1 cellular context compared by ENCODE assay signal in the genomic region with DNA sequence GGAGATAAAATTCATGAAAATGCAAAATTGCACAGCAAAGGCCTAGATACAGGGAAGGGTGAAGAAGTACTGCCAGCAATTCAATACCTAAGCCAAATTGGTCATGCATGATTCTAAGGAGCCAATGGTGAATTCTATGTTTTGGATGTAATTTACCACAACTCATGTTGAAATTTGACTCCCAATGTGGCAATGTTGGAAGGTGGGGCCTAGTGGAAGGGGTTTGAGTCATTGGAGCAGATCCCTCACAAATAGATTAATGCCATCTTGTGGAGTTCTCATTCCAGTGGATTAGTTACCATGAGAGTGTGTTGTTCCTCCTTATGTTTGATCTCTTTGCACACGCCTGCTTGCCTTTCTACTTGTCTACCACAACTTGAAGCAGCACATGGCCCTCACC.
TF ChIP-seq lines count a peak whose summit lies in the region.

No MANE protein-coding gene starts in this region.

TF ChIP-seq in GM23338, 12 proteins besides CTCF, POLR2A, EP300 and RAD21:
- TF ChIP-seq, protein P1, sequence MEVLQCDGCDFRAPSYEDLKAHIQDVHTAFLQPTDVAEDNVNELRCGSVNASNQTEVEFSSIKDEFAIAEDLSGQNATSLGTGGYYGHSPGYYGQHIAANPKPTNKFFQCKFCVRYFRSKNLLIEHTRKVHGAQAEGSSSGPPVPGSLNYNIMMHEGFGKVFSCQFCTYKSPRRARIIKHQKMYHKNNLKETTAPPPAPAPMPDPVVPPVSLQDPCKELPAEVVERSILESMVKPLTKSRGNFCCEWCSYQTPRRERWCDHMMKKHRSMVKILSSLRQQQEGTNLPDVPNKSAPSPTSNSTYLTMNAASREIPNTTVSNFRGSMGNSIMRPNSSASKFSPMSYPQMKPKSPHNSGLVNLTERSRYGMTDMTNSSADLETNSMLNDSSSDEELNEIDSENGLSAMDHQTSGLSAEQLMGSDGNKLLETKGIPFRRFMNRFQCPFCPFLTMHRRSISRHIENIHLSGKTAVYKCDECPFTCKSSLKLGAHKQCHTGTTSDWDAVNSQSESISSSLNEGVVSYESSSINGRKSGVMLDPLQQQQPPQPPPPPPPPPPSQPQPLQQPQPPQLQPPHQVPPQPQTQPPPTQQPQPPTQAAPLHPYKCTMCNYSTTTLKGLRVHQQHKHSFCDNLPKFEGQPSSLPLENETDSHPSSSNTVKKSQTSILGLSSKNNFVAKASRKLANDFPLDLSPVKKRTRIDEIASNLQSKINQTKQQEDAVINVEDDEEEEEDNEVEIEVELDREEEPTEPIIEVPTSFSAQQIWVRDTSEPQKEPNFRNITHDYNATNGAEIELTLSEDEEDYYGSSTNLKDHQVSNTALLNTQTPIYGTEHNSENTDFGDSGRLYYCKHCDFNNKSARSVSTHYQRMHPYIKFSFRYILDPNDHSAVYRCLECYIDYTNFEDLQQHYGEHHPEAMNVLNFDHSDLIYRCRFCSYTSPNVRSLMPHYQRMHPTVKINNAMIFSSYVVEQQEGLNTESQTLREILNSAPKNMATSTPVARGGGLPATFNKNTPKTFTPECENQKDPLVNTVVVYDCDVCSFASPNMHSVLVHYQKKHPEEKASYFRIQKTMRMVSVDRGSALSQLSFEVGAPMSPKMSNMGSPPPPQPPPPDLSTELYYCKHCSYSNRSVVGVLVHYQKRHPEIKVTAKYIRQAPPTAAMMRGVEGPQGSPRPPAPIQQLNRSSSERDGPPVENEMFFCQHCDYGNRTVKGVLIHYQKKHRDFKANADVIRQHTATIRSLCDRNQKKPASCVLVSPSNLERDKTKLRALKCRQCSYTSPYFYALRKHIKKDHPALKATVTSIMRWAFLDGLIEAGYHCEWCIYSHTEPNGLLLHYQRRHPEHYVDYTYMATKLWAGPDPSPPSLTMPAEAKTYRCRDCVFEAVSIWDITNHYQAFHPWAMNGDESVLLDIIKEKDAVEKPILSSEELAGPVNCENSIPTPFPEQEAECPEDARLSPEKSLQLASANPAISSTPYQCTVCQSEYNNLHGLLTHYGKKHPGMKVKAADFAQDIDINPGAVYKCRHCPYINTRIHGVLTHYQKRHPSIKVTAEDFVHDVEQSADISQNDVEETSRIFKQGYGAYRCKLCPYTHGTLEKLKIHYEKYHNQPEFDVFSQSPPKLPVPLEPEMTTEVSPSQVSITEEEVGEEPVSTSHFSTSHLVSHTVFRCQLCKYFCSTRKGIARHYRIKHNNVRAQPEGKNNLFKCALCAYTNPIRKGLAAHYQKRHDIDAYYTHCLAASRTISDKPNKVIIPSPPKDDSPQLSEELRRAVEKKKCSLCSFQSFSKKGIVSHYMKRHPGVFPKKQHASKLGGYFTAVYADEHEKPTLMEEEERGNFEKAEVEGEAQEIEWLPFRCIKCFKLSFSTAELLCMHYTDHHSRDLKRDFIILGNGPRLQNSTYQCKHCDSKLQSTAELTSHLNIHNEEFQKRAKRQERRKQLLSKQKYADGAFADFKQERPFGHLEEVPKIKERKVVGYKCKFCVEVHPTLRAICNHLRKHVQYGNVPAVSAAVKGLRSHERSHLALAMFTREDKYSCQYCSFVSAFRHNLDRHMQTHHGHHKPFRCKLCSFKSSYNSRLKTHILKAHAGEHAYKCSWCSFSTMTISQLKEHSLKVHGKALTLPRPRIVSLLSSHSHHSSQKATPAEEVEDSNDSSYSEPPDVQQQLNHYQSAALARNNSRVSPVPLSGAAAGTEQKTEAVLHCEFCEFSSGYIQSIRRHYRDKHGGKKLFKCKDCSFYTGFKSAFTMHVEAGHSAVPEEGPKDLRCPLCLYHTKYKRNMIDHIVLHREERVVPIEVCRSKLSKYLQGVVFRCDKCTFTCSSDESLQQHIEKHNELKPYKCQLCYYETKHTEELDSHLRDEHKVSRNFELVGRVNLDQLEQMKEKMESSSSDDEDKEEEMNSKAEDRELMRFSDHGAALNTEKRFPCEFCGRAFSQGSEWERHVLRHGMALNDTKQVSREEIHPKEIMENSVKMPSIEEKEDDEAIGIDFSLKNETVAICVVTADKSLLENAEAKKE (CRISPR knock-in tag; IDR thresholded peaks at IDR 0.05): no peak
- TF ChIP-seq, protein P2, sequence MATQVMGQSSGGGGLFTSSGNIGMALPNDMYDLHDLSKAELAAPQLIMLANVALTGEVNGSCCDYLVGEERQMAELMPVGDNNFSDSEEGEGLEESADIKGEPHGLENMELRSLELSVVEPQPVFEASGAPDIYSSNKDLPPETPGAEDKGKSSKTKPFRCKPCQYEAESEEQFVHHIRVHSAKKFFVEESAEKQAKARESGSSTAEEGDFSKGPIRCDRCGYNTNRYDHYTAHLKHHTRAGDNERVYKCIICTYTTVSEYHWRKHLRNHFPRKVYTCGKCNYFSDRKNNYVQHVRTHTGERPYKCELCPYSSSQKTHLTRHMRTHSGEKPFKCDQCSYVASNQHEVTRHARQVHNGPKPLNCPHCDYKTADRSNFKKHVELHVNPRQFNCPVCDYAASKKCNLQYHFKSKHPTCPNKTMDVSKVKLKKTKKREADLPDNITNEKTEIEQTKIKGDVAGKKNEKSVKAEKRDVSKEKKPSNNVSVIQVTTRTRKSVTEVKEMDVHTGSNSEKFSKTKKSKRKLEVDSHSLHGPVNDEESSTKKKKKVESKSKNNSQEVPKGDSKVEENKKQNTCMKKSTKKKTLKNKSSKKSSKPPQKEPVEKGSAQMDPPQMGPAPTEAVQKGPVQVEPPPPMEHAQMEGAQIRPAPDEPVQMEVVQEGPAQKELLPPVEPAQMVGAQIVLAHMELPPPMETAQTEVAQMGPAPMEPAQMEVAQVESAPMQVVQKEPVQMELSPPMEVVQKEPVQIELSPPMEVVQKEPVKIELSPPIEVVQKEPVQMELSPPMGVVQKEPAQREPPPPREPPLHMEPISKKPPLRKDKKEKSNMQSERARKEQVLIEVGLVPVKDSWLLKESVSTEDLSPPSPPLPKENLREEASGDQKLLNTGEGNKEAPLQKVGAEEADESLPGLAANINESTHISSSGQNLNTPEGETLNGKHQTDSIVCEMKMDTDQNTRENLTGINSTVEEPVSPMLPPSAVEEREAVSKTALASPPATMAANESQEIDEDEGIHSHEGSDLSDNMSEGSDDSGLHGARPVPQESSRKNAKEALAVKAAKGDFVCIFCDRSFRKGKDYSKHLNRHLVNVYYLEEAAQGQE (IDR thresholded peaks at IDR 0.05; ENCODE audit: unreplicated experiment): no peak
- no peak for TF ChIP-seq NANOG (IDR thresholded peaks at IDR 0.05; ENCODE audit: borderline replicate concordance)
